ENCODE assay signal across 1 cellular context in genomic region chr3:68931406-68932149, GRCh38.
TF ChIP-seq lines count a peak whose summit lies in the region.

No MANE protein-coding gene starts in this region.

TF ChIP-seq in IMR-90, 13 proteins besides CTCF, POLR2A, EP300 and RAD21 (continued from another document):
- TF ChIP-seq USF2 (IDR thresholded peaks at IDR 0.05; ENCODE audit: low read depth, low read length) (no peak), RCOR1 (IDR thresholded peaks at IDR 0.05; ENCODE audit: insufficient replicate concordance, low read length) (no peak), MAFK (IDR thresholded peaks at IDR 0.05; ENCODE audit: low read depth, low read length) (no peak), MAZ (IDR thresholded peaks at IDR 0.05; ENCODE audit: borderline replicate concordance, low read depth, low read length) (no peak), SMC3 (IDR thresholded peaks at IDR 0.05; ENCODE audit: low read depth, low read length) (no peak), FOS (IDR thresholded peaks at IDR 0.05; ENCODE audit: low read depth, low read length) (no peak), RFX5 (IDR thresholded peaks at IDR 0.05; ENCODE audit: low read depth, low read length) (no peak), CHD1 (IDR thresholded peaks at IDR 0.05; ENCODE audit: low read depth, low read length) (no peak)
- TF ChIP-seq, protein P1, sequence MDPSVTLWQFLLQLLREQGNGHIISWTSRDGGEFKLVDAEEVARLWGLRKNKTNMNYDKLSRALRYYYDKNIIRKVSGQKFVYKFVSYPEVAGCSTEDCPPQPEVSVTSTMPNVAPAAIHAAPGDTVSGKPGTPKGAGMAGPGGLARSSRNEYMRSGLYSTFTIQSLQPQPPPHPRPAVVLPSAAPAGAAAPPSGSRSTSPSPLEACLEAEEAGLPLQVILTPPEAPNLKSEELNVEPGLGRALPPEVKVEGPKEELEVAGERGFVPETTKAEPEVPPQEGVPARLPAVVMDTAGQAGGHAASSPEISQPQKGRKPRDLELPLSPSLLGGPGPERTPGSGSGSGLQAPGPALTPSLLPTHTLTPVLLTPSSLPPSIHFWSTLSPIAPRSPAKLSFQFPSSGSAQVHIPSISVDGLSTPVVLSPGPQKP (IDR thresholded peaks at IDR 0.05; ENCODE audit: borderline replicate concordance, low read depth, low read length) = no peak
TF ChIP-seq in IMR-90: peak in this region for 0.
